Comparison of ENCODE assay signal across 8 cellular contexts in genomic region chr5:73564644-73565165, GRCh38. TPM values are rescaled to one million over a fixed set of nuclear protein-coding genes. Genes with fewer than 3 reads are reported as not detected.
A peak's percentile ranks its signal among the peaks of the same experiment; 100 is the strongest.
DNase-seq lines count a peak whose midpoint lies in the region; ATAC-seq and TF ChIP-seq lines count a peak whose summit lies in the region.

No MANE protein-coding gene starts in this region.

- H4K8ac ChIP-seq in mesenchymal stem cell (ENCODE audit: low read length) = peak overlapping the region; percentile 41

- no peak overlapping the region for H3K23ac ChIP-seq in mesenchymal stem cell (ENCODE audit: low read length in 2 of 2)

- TF ChIP-seq POLR2A in Peyer's patch (IDR thresholded peaks at IDR 0.05) (no peak), vagina (IDR thresholded peaks at IDR 0.05) (no peak)

- DNase-seq in BJ (ENCODE audit: low read depth) = no peak
- DNase-seq in Peyer's patch = no peak
- peak; percentile 17 for DNase-seq in choroid plexus epithelial cell (ENCODE audit: low read depth)
- DNase-seq in mesenchymal stem cell = no peak
- DNase-seq in vagina (ENCODE audit: extremely low spot score in 2 of 2) = no peak
- no peak for DNase-seq in NCI-H2029 (lab: John Stamatoyannopoulos, UW)

- H3K27me3 ChIP-seq in BJ (ENCODE audit: control insufficient read depth, insufficient read depth, low read length) (no peaks in the 10 kb centered on the region), Peyer's patch (no peaks in the 10 kb centered on the region), mesenchymal stem cell (ENCODE audit: control insufficient read depth in 1 of 2, insufficient read depth in 1 of 2, low read length in 2 of 2) (no peaks in the 10 kb centered on the region), vagina (no peaks in the 10 kb centered on the region)

- H3K4me3 ChIP-seq in BJ (ENCODE audit: low read depth, low read length) (peak overlapping the region; percentile 89), Peyer's patch (peak overlapping the region; percentile 60 to 86 (median 75)), choroid plexus epithelial cell (ENCODE audit: low read depth, low read length) (peak overlapping the region; percentile 94), mesenchymal stem cell (ENCODE audit: insufficient read depth in 1 of 2, low read depth in 1 of 2, low read length in 2 of 2) (peak overlapping the region; percentile 79 to 100), vagina (peak overlapping the region; percentile 87 to 91)

- H3K27ac ChIP-seq in Peyer's patch (peak overlapping the region; percentile 85 to 91 (median 89)), mesenchymal stem cell (ENCODE audit: low read length, poor library complexity, severe bottlenecking) (peak overlapping the region; percentile 71), vagina (peak overlapping the region; percentile 93)

- POLR2A ChIA-PET in BJ (lab: Charles Lee) = no interaction called here

- peak; percentile 2 for ATAC-seq in GM21825 (IDR thresholded peaks at IDR 0.05; ENCODE audit: unreplicated experiment)
- no peak for ATAC-seq in HG03139 (IDR thresholded peaks at IDR 0.05; ENCODE audit: unreplicated experiment)

- H2BK12ac ChIP-seq in mesenchymal stem cell (ENCODE audit: low read length in 2 of 2) = no peak overlapping the region

- peak overlapping the region; percentile 51 for H2BK5ac ChIP-seq in mesenchymal stem cell (ENCODE audit: low read depth, low read length, poor library complexity, severe bottlenecking)

- no peak overlapping the region for H2BK120ac ChIP-seq in mesenchymal stem cell (ENCODE audit: low read depth, low read length)

- no peak overlapping the region for H4K91ac ChIP-seq in mesenchymal stem cell (ENCODE audit: low read length)

- H3K18ac ChIP-seq in mesenchymal stem cell (ENCODE audit: low read depth in 1 of 2, low read length in 2 of 2) = peak overlapping the region; percentile 37 to 86

- TF ChIP-seq CTCF in BJ (IDR thresholded peaks at IDR 0.05; ENCODE audit: insufficient read depth, low read depth, low read length) (no peak), Peyer's patch (IDR thresholded peaks at IDR 0.05) (no peak), choroid plexus epithelial cell (conservative IDR thresholded peaks at IDR 0.05; ENCODE audit: low read depth, low read length) (no peak), vagina (IDR thresholded peaks at IDR 0.05) (no peak)

- H3K4me2 ChIP-seq in mesenchymal stem cell (ENCODE audit: low read length, poor library complexity, severe bottlenecking) = peak overlapping the region; percentile 73

- 6% methylated on average over 12 of the region's 12 CpGs for WGBS in mesenchymal stem cell

- peak overlapping the region; percentile 99 for H3K9ac ChIP-seq in mesenchymal stem cell (ENCODE audit: low read length)

- no peaks in the 10 kb centered on the region for H3K9me3 ChIP-seq in Peyer's patch
- H3K9me3 ChIP-seq in mesenchymal stem cell (ENCODE audit: control insufficient read depth, low read length) = no peaks in the 10 kb centered on the region
- no peaks in the 10 kb centered on the region for H3K9me3 ChIP-seq in vagina

- H2AK5ac ChIP-seq in mesenchymal stem cell (ENCODE audit: low read length, severe bottlenecking) = no peak overlapping the region

- H3K4ac ChIP-seq in mesenchymal stem cell (ENCODE audit: low read depth in 1 of 2, low read length in 2 of 2) = peak overlapping the region in 1 of 2 experiments; percentile 81

- no peak overlapping the region for H2BK15ac ChIP-seq in mesenchymal stem cell (ENCODE audit: low read depth, poor library complexity, severe bottlenecking)

- H2AFZ ChIP-seq in mesenchymal stem cell (ENCODE audit: low read depth, low read length) = peak overlapping the region; percentile 54

- H3K14ac ChIP-seq in mesenchymal stem cell (ENCODE audit: low read length in 2 of 2) = no peak overlapping the region

- intact Hi-C loops in vagina (cut with DNase I) = no loop called here

- H3K4me1 ChIP-seq in Peyer's patch (peaks cover 0 to 27% (median 10%) of the 10 kb centered on the region in 4 donors), mesenchymal stem cell (ENCODE audit: control insufficient read depth, insufficient read depth, low read depth, low read length) (no peaks in the 10 kb centered on the region), vagina (peaks cover 39% of the 10 kb centered on the region)

- CTCF ChIA-PET in BJ (lab: Yijun Ruan, JAX) = interaction anchor here (0.7 to 1.4 kb wide), 4 partner anchors 9 to 363 kb away, joined by 3 to 6 read pairs (median 4); no protein-coding TSS in a partner anchor

- H3K79me1 ChIP-seq in mesenchymal stem cell (replicated peaks; ENCODE audit: low read length, poor library complexity, severe bottlenecking) = peaks cover 9% of the 10 kb centered on the region

- H3K36me3 ChIP-seq in BJ (ENCODE audit: control insufficient read depth, insufficient read depth, low read length) (no peaks in the 10 kb centered on the region; the same call in 1 of the 2 replicates), Peyer's patch (peaks cover 0 to 33% (median 0%) of the 10 kb centered on the region in 3 donors), mesenchymal stem cell (ENCODE audit: control insufficient read depth in 1 of 2, insufficient read depth in 2 of 2, low read depth in 1 of 2, low read length in 2 of 2) (peaks cover under 1 to 45% of the 10 kb centered on the region in 2 experiments), vagina (peaks cover 0 to 19% of the 10 kb centered on the region in 2 donors)

RNA-seq across cellular contexts. Expression of gene ANKRA2, which starts 0.7 kb away (rescaled TPM):
- 14.8 and 28.4 TPM in 2 replicates for polyA plus RNA-seq in BJ (2011; rRNA removed)
- polyA minus RNA-seq in BJ (2011; rRNA and poly(A)+ RNA removed) = 4.4 and 5.9 TPM in 2 replicates
- total RNA-seq in Peyer's patch (10 to 100 TPM; 25.7 to 57.8 (median 27.6) TPM), vagina (45.4 TPM)
- 14.0 TPM for polyA plus RNA-seq in mesenchymal stem cell (2013, experiment 1 of 2)
- 14.4 TPM for polyA plus RNA-seq in mesenchymal stem cell (2013, experiment 2 of 2)

RNA-seq across cellular contexts. Expression of gene UTP15, which starts 0.8 kb away (rescaled TPM):
- polyA plus RNA-seq in BJ (2011; rRNA removed) = 8.8 and 11.0 TPM in 2 replicates
- polyA minus RNA-seq in BJ (2011; rRNA and poly(A)+ RNA removed) = 8.4 and 13.0 TPM in 2 replicates
- total RNA-seq in Peyer's patch = 10 to 100 TPM; 10.3 to 21.7 (median 18.9) TPM
- 8.2 TPM for polyA plus RNA-seq in mesenchymal stem cell (2013, experiment 1 of 2)
- 8.3 TPM for polyA plus RNA-seq in mesenchymal stem cell (2013, experiment 2 of 2)
- total RNA-seq in vagina = 20.9 TPM
